26 cellular contexts compared by ENCODE assay signal in genomic region chr4:115331241-115331640, GRCh38.
"Had no signal": no experiment of that assay in that cellular context is flagged by ENCODE, and none has a peak within 500 bp of the region (broad histone marks: within the 10 kb centered on the region; RNA-seq: fewer than 3 reads in every experiment).

No MANE protein-coding gene starts in this region.

- H3K27me3 ChIP-seq: colonic mucosa, esophagus squamous epithelium, gastrocnemius medialis, heart right ventricle, left lung had no signal

- H3K4me1 ChIP-seq: colonic mucosa, esophagus squamous epithelium, gastrocnemius medialis, heart right ventricle, left lung, lower lobe of right lung had no signal

- H3K9me3 ChIP-seq: colonic mucosa, esophagus squamous epithelium, gastrocnemius medialis, heart right ventricle, left lung, lower lobe of right lung had no signal

- H3K4me3 ChIP-seq: colonic mucosa, esophagus squamous epithelium, gastrocnemius medialis, heart right ventricle, left lung, lower lobe of right lung had no signal

- H3K27ac ChIP-seq: colonic mucosa, epithelial cell of prostate, esophagus squamous epithelium, gastrocnemius medialis, heart right ventricle, left lung, lower lobe of right lung had no signal

- H3K36me3 ChIP-seq: colonic mucosa, esophagus squamous epithelium, gastrocnemius medialis, heart right ventricle, left lung, lower lobe of right lung had no signal

- FAIRE-seq: endometrium, islet of Langerhans, keratinocyte had no signal

- ATAC-seq: effector memory CD8-positive, alpha-beta T cell; esophagus mucosa; gastrocnemius medialis; heart right ventricle; left cardiac atrium; left lung; left ventricle myocardium superior; lower lobe of right lung; naive thymus-derived CD4-positive, alpha-beta T cell had no signal

- DNase-seq: colonic mucosa; cortex of kidney; effector CD8-positive, alpha-beta T cell; effector memory CD8-positive, alpha-beta T cell; endodermal cell; erythroblast; esophagus squamous epithelium; foreskin fibroblast; foreskin melanocyte; gastrocnemius medialis; glutamatergic neuron; head of caudate nucleus; heart right ventricle; hippocampal formation; left cardiac atrium; left lung; left ventricle myocardium superior; lower lobe of right lung; mesenchymal stem cell; midbrain; naive thymus-derived CD4-positive, alpha-beta T cell had no signal
